1 cellular context compared by ENCODE assay signal in genomic region chrX:633043-633654, GRCh38.
TF ChIP-seq lines count a peak whose summit lies in the region.

No MANE protein-coding gene starts in this region.

TF ChIP-seq in endothelial cell of umbilical vein, 7 proteins besides CTCF, POLR2A, EP300 and RAD21:
- TF ChIP-seq POLR2AphosphoS5 (IDR thresholded peaks at IDR 0.05; ENCODE audit: insufficient read depth, low read depth, low read length) (no peak), EZH2 (IDR thresholded peaks at IDR 0.05; ENCODE audit: borderline replicate concordance, low read depth, low read length, severe bottlenecking) (peak; percentile 56), FOS (IDR thresholded peaks at IDR 0.05; ENCODE audit: borderline replicate concordance, insufficient read depth, low read length) (no peak), MYC (IDR thresholded peaks at IDR 0.05; ENCODE audit: low read depth, low read length) (no peak)
